In the genomic region with DNA sequence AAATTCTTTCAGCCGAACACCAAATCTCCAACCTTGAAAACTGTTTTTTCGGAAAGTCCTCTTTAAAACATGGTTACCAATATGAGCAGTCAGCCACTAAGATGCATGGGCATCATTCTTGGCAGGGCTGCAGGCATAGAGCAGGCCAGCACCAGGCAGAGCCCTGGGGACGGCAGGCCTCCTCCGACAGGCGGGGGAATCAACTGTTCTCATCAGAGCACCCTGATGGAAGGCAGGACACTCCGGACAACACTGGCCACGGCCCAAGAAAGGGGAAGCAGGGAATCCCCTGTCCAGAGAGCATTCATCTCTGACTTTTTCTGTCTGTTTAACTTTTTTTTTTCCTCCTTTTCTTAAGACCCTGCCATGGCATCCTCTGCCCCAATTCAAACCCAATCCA, we compare ENCODE assay signal across 16 cellular contexts. TPM values are rescaled to one million over a fixed set of nuclear protein-coding genes. Genes with fewer than 3 reads are reported as not detected.
DNase-seq lines count a peak whose midpoint lies in the region; ATAC-seq and TF ChIP-seq lines count a peak whose summit lies in the region.
"Had no signal": no experiment of that assay in that cellular context is flagged by ENCODE, and none has a peak within 500 bp of the region (broad histone marks: within the 10 kb centered on the region; RNA-seq: fewer than 3 reads in every experiment).

No MANE protein-coding gene starts in this region.

- no peak for ATAC-seq in heart right ventricle
- ATAC-seq in left cardiac atrium: no peak
- no peak for ATAC-seq in upper lobe of left lung (ENCODE audit: low FRiP score in 2 of 2)
- ATAC-seq: HCT116 had no signal

- peaks cover 0 to 22% (median 0%) of the 10 kb centered on the region in 7 donors for H3K27me3 ChIP-seq in heart right ventricle
- H3K27me3 ChIP-seq in layer of hippocampus (ENCODE audit: control insufficient read depth, insufficient read depth, low read length): no peaks in the 10 kb centered on the region
- H3K27me3 ChIP-seq in upper lobe of left lung: peaks cover 0 to 7% (median 0%) of the 10 kb centered on the region in 4 donors
- H3K27me3 ChIP-seq in A673 (replicated peaks; ENCODE audit: insufficient read depth, low read depth, low read length, poor library complexity): no peaks in the 10 kb centered on the region

- H3K4me3 ChIP-seq in heart right ventricle (peak overlapping the region in 2 of 10 donors; percentile 18 to 33), upper lobe of left lung (no peak overlapping the region), A673 (ENCODE audit: low read depth, low read length, poor library complexity, severe bottlenecking) (no peak overlapping the region)
- H3K4me3 ChIP-seq: left lung had no signal

- H3K9me3 ChIP-seq in heart right ventricle (peaks cover 0 to 18% (median 0%) of the 10 kb centered on the region in 11 donors), upper lobe of left lung (peaks cover 0 to 11% (median 2%) of the 10 kb centered on the region in 4 donors), A673 (ENCODE audit: low read depth, low read length, poor library complexity, severe bottlenecking) (no peaks in the 10 kb centered on the region)

- CTCF ChIA-PET in A673 (lab: Charles Lee): interaction anchor here (0.7 kb wide), 1 partner anchor 220 kb away, joined by 3 read pairs; no protein-coding TSS in a partner anchor

- 28 to 36% methylated on average over 7 of the region's 7 CpGs for WGBS in heart right ventricle, 2 donors
- 54 to 61% methylated on average over 7 of the region's 7 CpGs for WGBS in upper lobe of left lung, 2 donors

- TF ChIP-seq EP300 in upper lobe of left lung (IDR thresholded peaks at IDR 0.05): no peak

- TF ChIP-seq CTCF in heart right ventricle (IDR thresholded peaks at IDR 0.05): no peak
- no peak for TF ChIP-seq CTCF in upper lobe of left lung (IDR thresholded peaks at IDR 0.05)
- TF ChIP-seq CTCF in A673 (conservative IDR thresholded peaks at IDR 0.05; ENCODE audit: low read depth, low read length): no peak

- H3K27ac ChIP-seq in heart right ventricle: peak overlapping the region; percentile 57 to 90 (median 84)
- peak overlapping the region; percentile 52 for H3K27ac ChIP-seq in layer of hippocampus (ENCODE audit: low read depth, low read length)
- peak overlapping the region in 3 of 4 donors; percentile 33 to 65 (median 51) for H3K27ac ChIP-seq in upper lobe of left lung
- no peak overlapping the region for H3K27ac ChIP-seq in A673 (ENCODE audit: low read depth, low read length, poor library complexity, severe bottlenecking)

- no TSS peak for BruUV-seq in A673 (replicated peaks; lab: Mats Ljungman, UMichigan)

- DNase-seq in heart right ventricle (no peak), left cardiac atrium (no peak), upper lobe of left lung (no peak), A673 (ENCODE audit: low spot score) (no peak), dedifferentiated amniotic fluid mesenchymal stem cell (ENCODE audit: extremely low spot score) (no peak)
- DNase-seq: ACHN; activated effector memory CD4-positive, alpha-beta T cell treated with Interleukin-2 at 50 U/mL for 16 hours; MV-4-11; naive thymus-derived CD4-positive, alpha-beta T cell; NCI-H2081 treated with DMSO at 0.1 percent for 48 hours; NCI-H526 treated with DMSO at 0.1 percent for 48 hours; OCI-M1 had no signal

- TF ChIP-seq POLR2A in upper lobe of left lung (IDR thresholded peaks at IDR 0.05): no peak

- H3K4me1 ChIP-seq in heart right ventricle: peaks cover 8 to 65% (median 36%) of the 10 kb centered on the region in 9 donors
- peaks cover 17 to 45% (median 38%) of the 10 kb centered on the region in 4 donors for H3K4me1 ChIP-seq in upper lobe of left lung
- H3K4me1 ChIP-seq in A673 (ENCODE audit: insufficient read depth, low read length, poor library complexity, severe bottlenecking): no peaks in the 10 kb centered on the region

- POLR2A ChIA-PET in A673 (lab: Charles Lee; ENCODE audit: low non-redundant PET): no interaction called here

- H3K36me3 ChIP-seq in heart right ventricle (no peaks in the 10 kb centered on the region), upper lobe of left lung (no peaks in the 10 kb centered on the region), A673 (ENCODE audit: insufficient read depth, low read length, poor library complexity, severe bottlenecking) (no peaks in the 10 kb centered on the region)
- H3K36me3 ChIP-seq: left lung had no signal

- intact Hi-C loops in heart right ventricle (cut with DNase I) (loop anchor here (2.0 to 10.0 kb wide), 6 partner anchors 91 to 215 kb away; no protein-coding TSS in a partner anchor), left cardiac atrium (cut with DNase I) (loop anchor here (5.0 kb wide), 2 partner anchors 92 to 212 kb away; no protein-coding TSS in a partner anchor), A673 (cut with micrococcal nuclease; ENCODE audit: unreplicated experiment) (no loop called here)

RNA-seq across cellular contexts. Expression of gene NOS3, which starts 1.4 kb away (rescaled TPM):
- 10 to 100 TPM in 9 of 10 donors, 1 to 10 TPM in 1; 10.0 to 53.3 (median 13.3) TPM for total RNA-seq in heart right ventricle
- 10 to 100 TPM; 11.1 to 25.5 TPM for polyA plus RNA-seq in heart right ventricle
- total RNA-seq in left cardiac atrium: 10 to 100 TPM; 13.1 to 63.9 TPM
- total RNA-seq in upper lobe of left lung: 10 to 100 TPM in 4 of 6 donors, 1 to 10 TPM in 2; 3.1 to 95.3 (median 16.2) TPM
- total RNA-seq in A673 (2021): 0.75 and 1.4 TPM in 2 replicates

RNA-seq across cellular contexts. Expression of gene KCNH2, which starts 11.3 kb away (rescaled TPM):
- total RNA-seq in heart right ventricle (100 to 1,000 TPM in 1 of 10 donors, 10 to 100 TPM in 9; 63.2 to 126 (median 78.4) TPM), left cardiac atrium (10 to 100 TPM; 59.1 to 82.1 TPM), upper lobe of left lung (1 to 10 TPM in 5 of 6 donors, under 1 TPM in 1; 0.59 to 5.7 (median 3.1) TPM), A673 (2021) (1.5 and 4.0 TPM in 2 replicates)
- polyA plus RNA-seq in heart right ventricle: 10 to 100 TPM; 50.2 to 99.9 TPM
- total RNA-seq: dermis microvascular lymphatic vessel endothelial cell had no signal

RNA-seq across cellular contexts. Expression of gene ATG9B, which starts 34.8 kb away (rescaled TPM):
- total RNA-seq in heart right ventricle: under 1 TPM in 3 of 10 donors, not detected in 7; 0.09 to 0.39 (median 0.10) TPM
- polyA plus RNA-seq in heart right ventricle: under 1 TPM; 0.45 to 0.59 TPM
- under 1 TPM; 0.13 to 0.32 TPM for total RNA-seq in left cardiac atrium
- 1 to 10 TPM in 3 of 6 donors, under 1 TPM in 3; 0.46 to 5.2 (median 1.0) TPM for total RNA-seq in upper lobe of left lung
- total RNA-seq in A673 (2021): 0.96 and 1.9 TPM in 2 replicates

RNA-seq across cellular contexts. Expression of gene ABCB8, which starts 38.8 kb away (rescaled TPM):
- total RNA-seq in heart right ventricle (10 to 100 TPM; 20.9 to 32.4 (median 24.6) TPM), left cardiac atrium (10 to 100 TPM; 20.1 to 21.6 TPM), upper lobe of left lung (10 to 100 TPM; 38.3 to 58.7 (median 42.5) TPM), A673 (2021) (50.9 and 57.6 TPM in 2 replicates)
- polyA plus RNA-seq in heart right ventricle: 10 to 100 TPM; 16.7 to 42.2 TPM

RNA-seq across cellular contexts. Expression of gene ASIC3, which starts 58.9 kb away (rescaled TPM):
- 10 to 100 TPM in 1 of 10 donors, 1 to 10 TPM in 9; 3.2 to 12.5 (median 5.6) TPM for total RNA-seq in heart right ventricle
- 10 to 100 TPM in 1 of 2 donors, 1 to 10 TPM in 1; 3.7 to 38.8 TPM for polyA plus RNA-seq in heart right ventricle
- total RNA-seq in left cardiac atrium: 1 to 10 TPM; 4.0 to 4.2 TPM
- 10 to 100 TPM in 2 of 6 donors, 1 to 10 TPM in 4; 2.1 to 37.7 (median 4.0) TPM for total RNA-seq in upper lobe of left lung
- total RNA-seq in A673 (2021): 4.5 and 6.7 TPM in 2 replicates
- polyA plus RNA-seq: naive thymus-derived CD4-positive, alpha-beta T cell had no signal

Comparison
In these comparisons a context has a peak if more than half of its experiments do, and no peak if none do; other contexts are left out.
1. RNA of gene KCNH2, which starts 11.3 kb away (total RNA-seq): 59.1 to 82.1 TPM in left cardiac atrium and 63.2 to 126 TPM in heart right ventricle; 0.59 to 5.7 TPM in upper lobe of left lung and 1.5 to 4.0 TPM in A673; every median in the first group is over 4 times any median in the second.